In the genomic region with DNA sequence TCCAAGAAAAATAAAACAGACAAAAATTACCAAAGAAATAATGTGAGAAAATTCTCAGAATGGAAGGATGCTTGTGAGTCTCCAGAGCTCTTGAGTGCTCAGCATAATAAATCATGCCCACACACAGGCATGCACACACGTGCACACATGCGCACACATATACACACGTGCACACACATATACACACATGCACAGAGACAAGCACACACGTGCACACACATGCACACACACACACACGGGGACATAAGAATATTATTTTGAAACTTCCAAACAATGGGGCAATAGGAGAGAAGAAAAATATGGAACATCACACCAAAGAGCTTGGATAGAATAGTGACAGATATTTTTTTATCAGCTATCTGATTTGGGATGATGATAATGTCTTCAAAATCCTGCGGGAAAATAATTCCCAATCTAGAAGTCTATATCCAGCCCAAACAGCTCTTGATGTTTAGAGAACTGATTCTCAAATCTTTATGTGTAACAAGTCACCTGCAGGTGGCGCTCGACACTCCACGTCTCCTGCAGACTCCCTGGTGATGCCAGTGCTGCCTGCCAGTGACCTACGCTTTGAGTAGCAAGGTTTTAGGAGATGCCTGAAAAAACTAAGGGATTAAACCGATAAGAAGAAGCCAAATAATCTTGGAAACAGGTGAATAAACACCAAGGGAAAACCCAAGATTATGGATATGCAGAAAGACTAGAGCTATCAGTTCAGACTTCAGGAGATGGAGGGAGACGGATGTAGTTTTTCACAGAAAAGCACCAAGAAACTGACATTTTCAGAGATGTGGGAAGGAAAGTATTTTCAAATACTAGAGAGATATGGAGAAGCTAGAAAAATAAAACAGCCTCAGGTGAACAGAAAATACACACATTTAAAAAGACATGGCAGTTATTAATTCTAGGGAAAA, we compare ENCODE assay signal across 7 cellular contexts.
A peak's percentile ranks its signal among the peaks of the same experiment; 100 is the strongest.
DNase-seq lines count a peak whose midpoint lies in the region; ATAC-seq and TF ChIP-seq lines count a peak whose summit lies in the region.

No MANE protein-coding gene starts in this region.

- no peaks in the 10 kb centered on the region for H3K4me1 Mint-ChIP-seq in activated CD4-positive, alpha-beta T cell treated with anti-CD3 and anti-CD28 coated beads for 36 hours

- CTCF ChIA-PET in activated CD4-positive, alpha-beta T cell treated with anti-CD3 and anti-CD28 coated beads for 36 hours (lab: Charles Lee): interaction anchor here (0.6 to 1.6 kb wide), 33 partner anchors 9 to 977 kb away, joined by 3 to 14 read pairs (median 3); no protein-coding TSS in a partner anchor

- no peaks in the 10 kb centered on the region for H3K36me3 Mint-ChIP-seq in activated CD4-positive, alpha-beta T cell treated with anti-CD3 and anti-CD28 coated beads for 36 hours (ENCODE audit: low read depth)

- H3K4me3 ChIP-seq in GM12875 (ENCODE audit: low read depth, low read length): no peak overlapping the region

- DNase-seq in NCI-H2107 (lab: John Stamatoyannopoulos, UW) (peak; percentile 36), dedifferentiated amniotic fluid mesenchymal stem cell (ENCODE audit: extremely low spot score) (peak; percentile 76), lung microvascular endothelial cell (ENCODE audit: low read depth in 2 of 2) (peak; percentile 54)
- peak; percentile 88 for DNase-seq in activated CD4-positive, alpha-beta T cell treated with anti-CD3 and anti-CD28 coated beads for 36 hours
- DNase-seq in stimulated activated CD8-positive, alpha-beta memory T cell treated with anti-CD3 and anti-CD28 coated beads, Interleukin-2, amount 100 ng/mL, for 48 hours (ENCODE audit: low read depth in 2 of 2): peak; percentile 58 to 60

- no peak overlapping the region for H3K4me3 Mint-ChIP-seq in activated CD4-positive, alpha-beta T cell treated with anti-CD3 and anti-CD28 coated beads for 36 hours

- intact Hi-C loops in activated CD4-positive, alpha-beta T cell treated with anti-CD3 and anti-CD28 coated beads for 36 hours (cut with DNase I, micrococcal nuclease): loop anchor here (1.0 to 10.0 kb wide), 4 partner anchors 151 to 1011 kb away; no protein-coding TSS in a partner anchor

- no peak overlapping the region for H3K27ac Mint-ChIP-seq in activated CD4-positive, alpha-beta T cell treated with anti-CD3 and anti-CD28 coated beads for 36 hours

- ATAC-seq in HG02852 (IDR thresholded peaks at IDR 0.05; ENCODE audit: unreplicated experiment): peak; percentile 61
- ATAC-seq in activated CD4-positive, alpha-beta T cell treated with anti-CD3 and anti-CD28 coated beads for 36 hours: peak; percentile 51

- no peaks in the 10 kb centered on the region for H3K9me3 Mint-ChIP-seq in activated CD4-positive, alpha-beta T cell treated with anti-CD3 and anti-CD28 coated beads for 36 hours (ENCODE audit: low read depth)

- peaks cover 13% of the 10 kb centered on the region for H3K27me3 Mint-ChIP-seq in activated CD4-positive, alpha-beta T cell treated with anti-CD3 and anti-CD28 coated beads for 36 hours

- TF ChIP-seq CTCF in GM12875 (IDR thresholded peaks at IDR 0.05; ENCODE audit: borderline replicate concordance, insufficient read depth, low read depth, low read length): peak; percentile 70

- POLR2A ChIA-PET in activated CD4-positive, alpha-beta T cell treated with anti-CD3 and anti-CD28 coated beads for 36 hours (lab: Charles Lee): no interaction called here

Comparison
In these comparisons a context has a peak if more than half of its experiments do, and no peak if none do; other contexts are left out.
1. DNase-seq: peak in every context shown above with its lines; median percentile 88 in activated CD4-positive, alpha-beta T cell treated with anti-CD3 and anti-CD28 coated beads for 36 hours; 76 in dedifferentiated amniotic fluid mesenchymal stem cell; 59 in stimulated activated CD8-positive, alpha-beta memory T cell treated with anti-CD3 and anti-CD28 coated beads, Interleukin-2, amount 100 ng/mL, for 48 hours; 54 in lung microvascular endothelial cell; 36 in NCI-H2107.